17 cellular contexts compared by ENCODE assay signal in genomic region chr11:130369713-130370112, GRCh38. TPM values are rescaled to one million over a fixed set of nuclear protein-coding genes. Genes with fewer than 3 reads are reported as not detected.
"Had no signal": no experiment of that assay in that cellular context is flagged by ENCODE, and none has a peak within 500 bp of the region (broad histone marks: within the 10 kb centered on the region; RNA-seq: fewer than 3 reads in every experiment).

No MANE protein-coding gene starts in this region.

- DNase-seq: activated CD4-positive, alpha-beta T cell treated with anti-CD3 and anti-CD28 coated beads for 4 hours; activated CD8-positive, alpha-beta T cell treated with anti-CD3 and anti-CD28 coated beads for 36 hours; activated effector memory CD4-positive, alpha-beta T cell treated with Interleukin-2 at 50 U/mL for 16 hours; activated naive CD4-positive, alpha-beta T cell treated with anti-CD3 and anti-CD28 coated beads, Interleukin-2, amount 50 U/mL, for 16 hours; activated T-cell treated with anti-CD3 and anti-CD28 coated beads, Interleukin-2, amount 50 U/mL, for 4 hours; colonic mucosa; esophagus squamous epithelium; natural killer cell; SW 1271; transverse colon had no signal

- ATAC-seq: activated CD8-positive, alpha-beta T cell treated with anti-CD3 and anti-CD28 coated beads for 36 hours; activated T-cell treated with anti-CD3 and anti-CD28 coated beads, Interleukin-2, amount 50 U/mL, for 4 hours; natural killer cell; stimulated activated memory B cell treated with anti-CD40 and anti-IgM and Interleukin-4, amounts not matched to agents 10 μg/mL and 1 μg/mL and 100 μg/mL, for 72 hours had no signal

- H3K36me3 ChIP-seq: colonic mucosa, esophagus squamous epithelium, heart left ventricle, prostate gland, transverse colon had no signal

- H3K27me3 Mint-ChIP-seq: activated CD8-positive, alpha-beta T cell treated with anti-CD3 and anti-CD28 coated beads for 36 hours had no signal

- H3K4me1 ChIP-seq: colonic mucosa, esophagus squamous epithelium, heart left ventricle, prostate gland, transverse colon had no signal

- H3K4me1 Mint-ChIP-seq: stimulated activated memory B cell treated with anti-CD40 and anti-IgM and Interleukin-4, amounts not matched to agents 10 μg/mL and 1 μg/mL and 100 μg/mL, for 72 hours had no signal

- H3K4me3 Mint-ChIP-seq: activated CD8-positive, alpha-beta T cell treated with anti-CD3 and anti-CD28 coated beads for 36 hours; activated T-cell treated with anti-CD3 and anti-CD28 coated beads, Interleukin-2, amount 50 U/mL, for 4 hours; natural killer cell; stimulated activated memory B cell treated with anti-CD40 and anti-IgM and Interleukin-4, amounts not matched to agents 10 μg/mL and 1 μg/mL and 100 μg/mL, for 72 hours; WTC11 had no signal

- H3K36me3 Mint-ChIP-seq: natural killer cell; stimulated activated memory B cell treated with anti-CD40 and anti-IgM and Interleukin-4, amounts not matched to agents 10 μg/mL and 1 μg/mL and 100 μg/mL, for 72 hours had no signal

- H3K9me3 Mint-ChIP-seq: activated CD8-positive, alpha-beta T cell treated with anti-CD3 and anti-CD28 coated beads for 36 hours; activated T-cell treated with anti-CD3 and anti-CD28 coated beads, Interleukin-2, amount 50 U/mL, for 4 hours; natural killer cell; stimulated activated memory B cell treated with anti-CD40 and anti-IgM and Interleukin-4, amounts not matched to agents 10 μg/mL and 1 μg/mL and 100 μg/mL, for 72 hours had no signal

- H3K4me3 ChIP-seq: colonic mucosa, esophagus squamous epithelium, heart left ventricle, prostate gland, transverse colon had no signal

- H3K27ac ChIP-seq: colonic mucosa, esophagus squamous epithelium, prostate gland, transverse colon had no signal

- H3K27ac Mint-ChIP-seq: activated CD8-positive, alpha-beta T cell treated with anti-CD3 and anti-CD28 coated beads for 36 hours; natural killer cell; stimulated activated memory B cell treated with anti-CD40 and anti-IgM and Interleukin-4, amounts not matched to agents 10 μg/mL and 1 μg/mL and 100 μg/mL, for 72 hours had no signal

- H3K27me3 ChIP-seq: colonic mucosa, esophagus squamous epithelium, heart left ventricle, transverse colon had no signal

RNA-seq across cellular contexts. Expression of gene ADAMTS8, which starts 58.7 kb away (rescaled TPM):
- total RNA-seq: activated CD8-positive, alpha-beta T cell treated with anti-CD3 and anti-CD28 coated beads for 36 hours; fibroblast of villous mesenchyme; lung microvascular endothelial cell; natural killer cell; T-helper 2 cell treated with Interferon-gamma antibody and Interleukin-4, amounts not matched to agents 100 ng/mL and 5 ng/mL, for 36 hours had no signal
